Comparison of ENCODE assay signal across 8 cellular contexts in genomic region chr7:38374507-38374906, GRCh38.
DNase-seq lines count a peak whose midpoint lies in the region; ATAC-seq and TF ChIP-seq lines count a peak whose summit lies in the region.

No MANE protein-coding gene starts in this region.

- no peaks in the 10 kb centered on the region for H3K9me3 Mint-ChIP-seq in activated CD4-positive, alpha-beta T cell treated with anti-CD3 and anti-CD28 coated beads, Interleukin-2, amount 10 ng/mL, durations not matched to agents 24 days and 14 days

- H3K4me3 Mint-ChIP-seq in activated CD4-positive, alpha-beta T cell treated with anti-CD3 and anti-CD28 coated beads, Interleukin-2, amount 10 ng/mL, durations not matched to agents 24 days and 14 days: no peak overlapping the region

- intact Hi-C loops in left cardiac atrium (cut with DNase I): no loop called here
- intact Hi-C loops in cardiac septum (cut with DNase I): no loop called here
- intact Hi-C loops in activated CD4-positive, alpha-beta T cell treated with anti-CD3 and anti-CD28 coated beads, Interleukin-2, amount 10 ng/mL, durations not matched to agents 24 days and 14 days (cut with micrococcal nuclease): loop anchor here (1.0 to 5.0 kb wide), 2 partner anchors 267 to 472 kb away; no protein-coding TSS in a partner anchor
- intact Hi-C loops in esophagus muscularis mucosa (cut with DNase I): loop anchor here (10.0 kb wide), 1 partner anchor 270 kb away; no protein-coding TSS in a partner anchor
- intact Hi-C loops in prostate gland (cut with DNase I): no loop called here

- H3K27ac ChIP-seq in esophagus muscularis mucosa (replicated peaks in 1 of 4) (no peak overlapping the region), prostate gland (no peak overlapping the region), suprapubic skin (no peak overlapping the region)

- no peaks in the 10 kb centered on the region for H3K27me3 Mint-ChIP-seq in activated CD4-positive, alpha-beta T cell treated with anti-CD3 and anti-CD28 coated beads, Interleukin-2, amount 10 ng/mL, durations not matched to agents 24 days and 14 days

- peaks cover 0 to 4% (median 2%) of the 10 kb centered on the region in 4 donors for H3K4me1 ChIP-seq in esophagus muscularis mucosa
- no peaks in the 10 kb centered on the region for H3K4me1 ChIP-seq in prostate gland (replicated peaks)
- peaks cover 8% of the 10 kb centered on the region for H3K4me1 ChIP-seq in suprapubic skin

- H3K4me1 Mint-ChIP-seq in activated CD4-positive, alpha-beta T cell treated with anti-CD3 and anti-CD28 coated beads, Interleukin-2, amount 10 ng/mL, durations not matched to agents 24 days and 14 days: peaks cover 9% of the 10 kb centered on the region

- no peak for TF ChIP-seq EP300 in esophagus muscularis mucosa (IDR thresholded peaks at IDR 0.05)
- no peak for TF ChIP-seq EP300 in suprapubic skin (IDR thresholded peaks at IDR 0.05)

- no peak overlapping the region for H3K27ac Mint-ChIP-seq in activated CD4-positive, alpha-beta T cell treated with anti-CD3 and anti-CD28 coated beads, Interleukin-2, amount 10 ng/mL, durations not matched to agents 24 days and 14 days

- TF ChIP-seq POLR2A in esophagus muscularis mucosa (IDR thresholded peaks at IDR 0.05; ENCODE audit: low read depth): no peak
- no peak for TF ChIP-seq POLR2A in prostate gland (IDR thresholded peaks at IDR 0.05)
- TF ChIP-seq POLR2A in suprapubic skin (IDR thresholded peaks at IDR 0.05): no peak

- H3K36me3 Mint-ChIP-seq in activated CD4-positive, alpha-beta T cell treated with anti-CD3 and anti-CD28 coated beads, Interleukin-2, amount 10 ng/mL, durations not matched to agents 24 days and 14 days (ENCODE audit: low read depth): peaks cover 14% of the 10 kb centered on the region

- H3K36me3 ChIP-seq in esophagus muscularis mucosa: no peaks in the 10 kb centered on the region
- no peaks in the 10 kb centered on the region for H3K36me3 ChIP-seq in prostate gland
- no peaks in the 10 kb centered on the region for H3K36me3 ChIP-seq in suprapubic skin

- peak; percentile 38 for DNase-seq in left cardiac atrium
- no peak for DNase-seq in cardiac septum (ENCODE audit: low spot score)
- peak; percentile 43 for DNase-seq in KG1 (lab: John Stamatoyannopoulos, UW)
- peak; percentile 85 for DNase-seq in activated CD4-positive, alpha-beta T cell treated with anti-CD3 and anti-CD28 coated beads, Interleukin-2, amount 10 ng/mL, durations not matched to agents 24 days and 14 days
- no peak for DNase-seq in esophagus muscularis mucosa (ENCODE audit: extremely low spot score)
- DNase-seq in prostate gland (ENCODE audit: low spot score): no peak
- no peak for DNase-seq in foreskin melanocyte
- DNase-seq in suprapubic skin (ENCODE audit: low spot score in 2 of 2): no peak

- H3K9me3 ChIP-seq in esophagus muscularis mucosa (no peaks in the 10 kb centered on the region), prostate gland (no peaks in the 10 kb centered on the region), suprapubic skin (no peaks in the 10 kb centered on the region)

- WGBS in esophagus muscularis mucosa: 41% methylated on average over 6 of the region's 6 CpGs
- WGBS in prostate gland: 46% methylated on average over 6 of the region's 6 CpGs
- WGBS in suprapubic skin: 40% methylated on average over 6 of the region's 6 CpGs

- H3K4me3 ChIP-seq in esophagus muscularis mucosa (no peak overlapping the region), prostate gland (no peak overlapping the region), suprapubic skin (no peak overlapping the region)

- TF ChIP-seq CTCF in esophagus muscularis mucosa (IDR thresholded peaks at IDR 0.05) (peak; percentile 38 to 56 (median 38)), prostate gland (IDR thresholded peaks at IDR 0.05) (peak; percentile 25 to 54 (median 46)), suprapubic skin (IDR thresholded peaks at IDR 0.05) (peak in 1 of 2 donors; percentile 18)

- ATAC-seq in left cardiac atrium: no peak

- H3K27me3 ChIP-seq in esophagus muscularis mucosa (no peaks in the 10 kb centered on the region), prostate gland (replicated peaks; ENCODE audit: insufficient read depth) (no peaks in the 10 kb centered on the region), suprapubic skin (no peaks in the 10 kb centered on the region)

Comparison
In these comparisons a context has a peak if more than half of its experiments do, and no peak if none do; other contexts are left out.
1. DNase-seq: peak in left cardiac atrium (single experiment), KG1 (single experiment) and activated CD4-positive, alpha-beta T cell treated with anti-CD3 and anti-CD28 coated beads, Interleukin-2, amount 10 ng/mL, durations not matched to agents 24 days and 14 days (single experiment); none in cardiac septum (single experiment), esophagus muscularis mucosa (single experiment), prostate gland (single experiment), foreskin melanocyte (single experiment) and suprapubic skin (0 of 2).
2. intact Hi-C loops: an anchor here in activated CD4-positive, alpha-beta T cell treated with anti-CD3 and anti-CD28 coated beads, Interleukin-2, amount 10 ng/mL, durations not matched to agents 24 days and 14 days (1.0 to 5.0 kb wide) and esophagus muscularis mucosa (10.0 kb wide); none called in left cardiac atrium, cardiac septum and prostate gland.